ENCODE assay signal across 11 cellular contexts in genomic region chr4:83013931-83014330, GRCh38.
DNase-seq lines count a peak whose midpoint lies in the region; ATAC-seq and TF ChIP-seq lines count a peak whose summit lies in the region.
"Had no signal": no experiment of that assay in that cellular context is flagged by ENCODE, and none has a peak within 500 bp of the region (broad histone marks: within the 10 kb centered on the region; RNA-seq: fewer than 3 reads in every experiment).

No MANE protein-coding gene starts in this region.

- peak overlapping the region; percentile 84 for H3K27ac ChIP-seq in SK-N-MC

- H3K27ac Mint-ChIP-seq in T-helper 2 cell treated with Interferon-gamma antibody and Interleukin-4, amounts not matched to agents 5 μg/mL and 100 μg/mL, for 36 hours = no peak overlapping the region
- H3K27ac Mint-ChIP-seq in stimulated activated effector memory CD8-positive, alpha-beta T cell treated with anti-CD3 and anti-CD28 coated beads, Interleukin-12 subunit alpha, Interleukin-12 subunit beta, amount 100 ng/mL, for 72 hours = peak overlapping the region; percentile 98

- no peak for ATAC-seq in stimulated activated effector memory CD8-positive, alpha-beta T cell treated with anti-CD3 and anti-CD28 coated beads, Interleukin-12 subunit alpha, Interleukin-12 subunit beta, amount 100 ng/mL, for 72 hours
- ATAC-seq in GM18519 (IDR thresholded peaks at IDR 0.05; ENCODE audit: low FRiP score, unreplicated experiment) = no peak
- ATAC-seq: left lung had no signal

- H3K27me3 Mint-ChIP-seq in T-helper 2 cell treated with Interferon-gamma antibody and Interleukin-4, amounts not matched to agents 5 μg/mL and 100 μg/mL, for 36 hours (ENCODE audit: low read depth) = peaks cover 3% of the 10 kb centered on the region

- H3K4me3 ChIP-seq in SK-N-MC (peak overlapping the region; percentile 92; the same call in 1 of the 2 replicates), fibroblast of pulmonary artery (replicated peaks; ENCODE audit: low read depth, low read length) (peak overlapping the region; percentile 78)

- peaks cover 4% of the 10 kb centered on the region for H3K36me3 Mint-ChIP-seq in T-helper 2 cell treated with Interferon-gamma antibody and Interleukin-4, amounts not matched to agents 5 μg/mL and 100 μg/mL, for 36 hours (ENCODE audit: low read depth)
- H3K36me3 Mint-ChIP-seq in stimulated activated effector memory CD8-positive, alpha-beta T cell treated with anti-CD3 and anti-CD28 coated beads, Interleukin-12 subunit alpha, Interleukin-12 subunit beta, amount 100 ng/mL, for 72 hours = peaks cover 6% of the 10 kb centered on the region

- peaks cover 27% of the 10 kb centered on the region for H3K4me1 Mint-ChIP-seq in T-helper 2 cell treated with Interferon-gamma antibody and Interleukin-4, amounts not matched to agents 5 μg/mL and 100 μg/mL, for 36 hours (ENCODE audit: low read depth)
- H3K4me1 Mint-ChIP-seq in stimulated activated effector memory CD8-positive, alpha-beta T cell treated with anti-CD3 and anti-CD28 coated beads, Interleukin-12 subunit alpha, Interleukin-12 subunit beta, amount 100 ng/mL, for 72 hours = peaks cover 27% of the 10 kb centered on the region

- peak overlapping the region; percentile 90 for H3K4me3 Mint-ChIP-seq in T-helper 2 cell treated with Interferon-gamma antibody and Interleukin-4, amounts not matched to agents 5 μg/mL and 100 μg/mL, for 36 hours
- peak overlapping the region; percentile 96 for H3K4me3 Mint-ChIP-seq in stimulated activated effector memory CD8-positive, alpha-beta T cell treated with anti-CD3 and anti-CD28 coated beads, Interleukin-12 subunit alpha, Interleukin-12 subunit beta, amount 100 ng/mL, for 72 hours

- no peak for TF ChIP-seq CTCF in fibroblast of pulmonary artery (IDR thresholded peaks at IDR 0.05; ENCODE audit: low read length, missing control alignments)

- H3K9me3 Mint-ChIP-seq in T-helper 2 cell treated with Interferon-gamma antibody and Interleukin-4, amounts not matched to agents 5 μg/mL and 100 μg/mL, for 36 hours = no peaks in the 10 kb centered on the region
- no peaks in the 10 kb centered on the region for H3K9me3 Mint-ChIP-seq in stimulated activated effector memory CD8-positive, alpha-beta T cell treated with anti-CD3 and anti-CD28 coated beads, Interleukin-12 subunit alpha, Interleukin-12 subunit beta, amount 100 ng/mL, for 72 hours

- no peak overlapping the region for H3K9ac ChIP-seq in SK-N-MC (ENCODE audit: insufficient read length)

- no peaks in the 10 kb centered on the region for H3K36me3 ChIP-seq in SK-N-MC (ENCODE audit: insufficient read depth, low read length)
- H3K36me3 ChIP-seq: left lung had no signal

- DNase-seq in T-helper 2 cell treated with Interferon-gamma antibody and Interleukin-4, amounts not matched to agents 5 μg/mL and 100 μg/mL, for 36 hours (ENCODE audit: low spot score) = no peak
- no peak for DNase-seq in T-helper 2 cell
- no peak for DNase-seq in SK-N-MC (ENCODE audit: low read depth, low spot score)
- DNase-seq in fibroblast of pulmonary artery (ENCODE audit: low read depth) = no peak
- DNase-seq in stimulated activated effector memory CD8-positive, alpha-beta T cell treated with anti-CD3 and anti-CD28 coated beads, Interleukin-12 subunit alpha, Interleukin-12 subunit beta, amount 100 ng/mL, for 72 hours (ENCODE audit: low spot score in 2 of 2) = no peak
- no peak for DNase-seq in stimulated activated CD4-positive, alpha-beta T cell treated with anti-CD3 and anti-CD28 coated beads, Interleukin-15, amount 100 ng/mL, for 24 hours
- no peak for DNase-seq in NCI-H2227 (lab: John Stamatoyannopoulos, UW; ENCODE audit: unreplicated experiment)
- DNase-seq: left lung; NCI-H226; stimulated activated naive CD4-positive, alpha-beta T cell had no signal

- no peaks in the 10 kb centered on the region for H3K9me3 ChIP-seq in SK-N-MC (ENCODE audit: low read depth, low read length)
- H3K9me3 ChIP-seq: left lung had no signal
